21 cellular contexts compared by ENCODE assay signal in genomic region chr4:38334791-38335190, GRCh38.
A peak's percentile ranks its signal among the peaks of the same experiment; 100 is the strongest.
DNase-seq lines count a peak whose midpoint lies in the region; ATAC-seq and TF ChIP-seq lines count a peak whose summit lies in the region.
"Had no signal": no experiment of that assay in that cellular context is flagged by ENCODE, and none has a peak within 500 bp of the region (broad histone marks: within the 10 kb centered on the region; RNA-seq: fewer than 3 reads in every experiment).

No MANE protein-coding gene starts in this region.

- H3K4me1 ChIP-seq in PC-3 (ENCODE audit: insufficient read depth, low read length): peaks cover 25% of the 10 kb centered on the region
- H3K4me1 ChIP-seq: psoas muscle had no signal

- peak overlapping the region; percentile 70 for H2AFZ ChIP-seq in PC-3 (ENCODE audit: low read length)

- peak overlapping the region; percentile 98 for H3K27ac ChIP-seq in PC-3 (ENCODE audit: low read length)
- H3K27ac ChIP-seq: cardiac muscle cell, heart right ventricle, psoas muscle had no signal

- H3K79me2 ChIP-seq in PC-3 (ENCODE audit: low read length): no peaks in the 10 kb centered on the region

- H3K4me2 ChIP-seq in PC-3 (ENCODE audit: low read length): peak overlapping the region; percentile 83

- peak overlapping the region; percentile 45 for H3K4me3 ChIP-seq in PC-3 (ENCODE audit: low read length)
- H3K4me3 ChIP-seq: cardiac muscle cell, heart right ventricle, K562, psoas muscle had no signal

- no peak overlapping the region for H3K4me3 Mint-ChIP-seq in stimulated activated naive CD8-positive, alpha-beta T cell treated with anti-CD3 and anti-CD28 coated beads, Interleukin-15, Interleukin-2, amounts not matched to agents 100 ng/mL and 50 ng/mL, for 24 hours
- H3K4me3 Mint-ChIP-seq in dendritic cell treated with granulocyte-macrophage colony-stimulating factor and Interleukin-4, amounts not matched to agents 40 ng/mL and 50 ng/mL, for 4 days: no peak overlapping the region

- DNase-seq in stimulated activated naive CD8-positive, alpha-beta T cell treated with anti-CD3 and anti-CD28 coated beads, Interleukin-15, Interleukin-2, amounts not matched to agents 100 U/mL and 50 U/mL, for 24 hours: no peak
- DNase-seq in PC-3: peak; percentile 71
- no peak for DNase-seq in dedifferentiated amniotic fluid mesenchymal stem cell (ENCODE audit: extremely low spot score)
- DNase-seq: amniotic stem cell, cortex of kidney, DMS79, heart right ventricle, NCI-H1694, NCI-H2227 treated with DMSO at 0.1 percent for 48 hours, NCI-H774, psoas muscle, Right ventricle myocardium superior had no signal

- CTCF ChIA-PET in PC-3 (lab: Charles Lee): no interaction called here

- no peaks in the 10 kb centered on the region; the same call in 1 of the 2 replicates for H3K9me3 ChIP-seq in PC-3 (ENCODE audit: low read length)

- no peak for TF ChIP-seq CTCF in PC-3 (conservative IDR thresholded peaks at IDR 0.05; ENCODE audit: low read depth, low read length)

- H3K27me3 Mint-ChIP-seq in stimulated activated naive CD8-positive, alpha-beta T cell treated with anti-CD3 and anti-CD28 coated beads, Interleukin-15, Interleukin-2, amounts not matched to agents 100 ng/mL and 50 ng/mL, for 24 hours: no peaks in the 10 kb centered on the region
- H3K27me3 Mint-ChIP-seq in dendritic cell treated with granulocyte-macrophage colony-stimulating factor and Interleukin-4, amounts not matched to agents 40 ng/mL and 50 ng/mL, for 4 days: no peaks in the 10 kb centered on the region

- peaks cover 41% of the 10 kb centered on the region for H3K4me1 Mint-ChIP-seq in stimulated activated naive CD8-positive, alpha-beta T cell treated with anti-CD3 and anti-CD28 coated beads, Interleukin-15, Interleukin-2, amounts not matched to agents 100 ng/mL and 50 ng/mL, for 24 hours (ENCODE audit: low read depth)
- peaks cover 45% of the 10 kb centered on the region for H3K4me1 Mint-ChIP-seq in dendritic cell treated with granulocyte-macrophage colony-stimulating factor and Interleukin-4, amounts not matched to agents 40 ng/mL and 50 ng/mL, for 4 days (ENCODE audit: low read depth)

- no peaks in the 10 kb centered on the region for H4K20me1 ChIP-seq in PC-3 (ENCODE audit: low read length)

- peak overlapping the region; percentile 60 for H3K9ac ChIP-seq in PC-3 (ENCODE audit: low read length)

- no TSS peak for BruUV-seq in PC-3 (replicated peaks; lab: Mats Ljungman, UMichigan)

- H3K27me3 ChIP-seq in PC-3 (ENCODE audit: low read length): no peaks in the 10 kb centered on the region
- H3K27me3 ChIP-seq: cardiac muscle cell, heart right ventricle had no signal

- ATAC-seq in stimulated activated naive CD8-positive, alpha-beta T cell treated with anti-CD3 and anti-CD28 coated beads, Interleukin-15, Interleukin-2, amounts not matched to agents 100 U/mL and 50 U/mL, for 24 hours: no peak
- peak; percentile 93 for ATAC-seq in PC-3
- no peak for ATAC-seq in HG03457 (IDR thresholded peaks at IDR 0.05; ENCODE audit: unreplicated experiment)
- ATAC-seq in GM21515 (IDR thresholded peaks at IDR 0.05; ENCODE audit: unreplicated experiment): no peak
- ATAC-seq: HCT116, heart right ventricle, K562, left lobe of liver, psoas muscle had no signal

- peak overlapping the region; percentile 12 for H3K27ac Mint-ChIP-seq in stimulated activated naive CD8-positive, alpha-beta T cell treated with anti-CD3 and anti-CD28 coated beads, Interleukin-15, Interleukin-2, amounts not matched to agents 100 ng/mL and 50 ng/mL, for 24 hours
- H3K27ac Mint-ChIP-seq in dendritic cell treated with granulocyte-macrophage colony-stimulating factor and Interleukin-4, amounts not matched to agents 40 ng/mL and 50 ng/mL, for 4 days: peak overlapping the region; percentile 81
- H3K27ac Mint-ChIP-seq: activated T-helper 2 cell treated with anti-CD3 and anti-CD28 coated beads, Interferon-gamma antibody, Interleukin-2, Interleukin-4, amounts not matched to agents 10 μg/mL and 5 μg/mL and 100 μg/mL, durations not matched to agents 14 hours and 24 hours and 36 hours had no signal

- H3K9me2 ChIP-seq in PC-3 (replicated peaks; ENCODE audit: low read length): no peaks in the 10 kb centered on the region

- peaks cover 10% of the 10 kb centered on the region for H3K36me3 Mint-ChIP-seq in stimulated activated naive CD8-positive, alpha-beta T cell treated with anti-CD3 and anti-CD28 coated beads, Interleukin-15, Interleukin-2, amounts not matched to agents 100 ng/mL and 50 ng/mL, for 24 hours (ENCODE audit: low read depth)
- H3K36me3 Mint-ChIP-seq in dendritic cell treated with granulocyte-macrophage colony-stimulating factor and Interleukin-4, amounts not matched to agents 40 ng/mL and 50 ng/mL, for 4 days (ENCODE audit: low read depth): peaks cover 18% of the 10 kb centered on the region

- peaks cover 7% of the 10 kb centered on the region for H3F3A ChIP-seq in PC-3 (ENCODE audit: low read length, unreplicated experiment)

- H3K9me3 Mint-ChIP-seq in stimulated activated naive CD8-positive, alpha-beta T cell treated with anti-CD3 and anti-CD28 coated beads, Interleukin-15, Interleukin-2, amounts not matched to agents 100 ng/mL and 50 ng/mL, for 24 hours: peaks cover 20% of the 10 kb centered on the region
- H3K9me3 Mint-ChIP-seq in dendritic cell treated with granulocyte-macrophage colony-stimulating factor and Interleukin-4, amounts not matched to agents 40 ng/mL and 50 ng/mL, for 4 days: peaks cover 24% of the 10 kb centered on the region

- intact Hi-C loops in PC-3 (cut with micrococcal nuclease): no loop called here
- intact Hi-C loops in dendritic cell treated with granulocyte-macrophage colony-stimulating factor and Interleukin-4, amounts not matched to agents 40 ng/mL and 50 ng/mL, for 4 days (cut with micrococcal nuclease): no loop called here

- POLR2A ChIA-PET in PC-3 (lab: Charles Lee; ENCODE audit: unreplicated experiment): no interaction called here

- H3K36me3 ChIP-seq in PC-3 (ENCODE audit: low read depth, low read length): peaks cover 4% of the 10 kb centered on the region; the same call in 1 of the 2 replicates
- H3K36me3 ChIP-seq: cardiac muscle cell, heart right ventricle had no signal
